8 cellular contexts compared by ENCODE assay signal in genomic region chr22:45290410-45290936, GRCh38. TPM values are rescaled to one million over a fixed set of nuclear protein-coding genes. Genes with fewer than 3 reads are reported as not detected.
DNase-seq lines count a peak whose midpoint lies in the region; ATAC-seq and TF ChIP-seq lines count a peak whose summit lies in the region.

No MANE protein-coding gene starts in this region.

- CTCF ChIA-PET in CD4-positive, alpha-beta T cell (lab: Charles Lee): no interaction called here

- peak overlapping the region; percentile 16; the same call in 1 of the 2 replicates for H2AFZ ChIP-seq in GM23248
- peak overlapping the region; percentile 62 for H2AFZ ChIP-seq in fibroblast of lung (ENCODE audit: low read length)

- no peaks in the 10 kb centered on the region for H3K27me3 Mint-ChIP-seq in CD4-positive, alpha-beta T cell

- POLR2A ChIA-PET in CD4-positive, alpha-beta T cell (lab: Charles Lee): no interaction called here

- in situ Hi-C loops in GM23248 (cut with MboI): no loop called here

- 0 out of 2 replicates have a peak overlapping the region, but pooled peaks have one; percentile 5 for H3K9ac ChIP-seq in GM23248
- H3K9ac ChIP-seq in fibroblast of lung (ENCODE audit: insufficient read depth, low read length): no peak overlapping the region

- H3K36me3 Mint-ChIP-seq in CD4-positive, alpha-beta T cell (ENCODE audit: low read depth): no peaks in the 10 kb centered on the region

- H3K4me3 ChIP-seq in GM23248 (peak overlapping the region; percentile 2; the same call in 1 of the 2 replicates), fibroblast of lung (replicated peaks in 1 of 4; ENCODE audit: control extremely low read depth in 1 of 4, insufficient read depth in 1 of 4, low read depth in 3 of 4, low read length in 4 of 4) (no peak overlapping the region), retinal pigment epithelial cell (ENCODE audit: low read length) (no peak overlapping the region)

- H3K9me3 ChIP-seq in GM23248 (ENCODE audit: low read depth) (no peaks in the 10 kb centered on the region), fibroblast of lung (ENCODE audit: control insufficient read depth, insufficient read depth, low read depth, low read length) (no peaks in the 10 kb centered on the region)
- H3K9me3 ChIP-seq in CD4-positive, alpha-beta T cell (ENCODE audit: control insufficient read depth, low read length): no peaks in the 10 kb centered on the region

- WGBS in GM23248 (ENCODE audit: low coverage in 1 of 2, low lambda C conversion rate in 2 of 2, missing lambda C conversion rate in 2 of 2), 2 experiments: 17 to 18% methylated on average over 16 to 17 of the region's 18 CpGs

- H3K9me3 Mint-ChIP-seq in CD4-positive, alpha-beta T cell: no peaks in the 10 kb centered on the region

- no peak overlapping the region for H3K4me3 Mint-ChIP-seq in CD4-positive, alpha-beta T cell

- H3K4me1 Mint-ChIP-seq in CD4-positive, alpha-beta T cell (ENCODE audit: low read depth): no peaks in the 10 kb centered on the region

- H3K27me3 ChIP-seq in GM23248 (replicated peaks; ENCODE audit: insufficient read depth) (peaks cover 13% of the 10 kb centered on the region), fibroblast of lung (ENCODE audit: control insufficient read depth, insufficient read depth, low read length) (peaks cover 31% of the 10 kb centered on the region)
- H3K27me3 ChIP-seq in CD4-positive, alpha-beta T cell (ENCODE audit: control insufficient read depth, insufficient read depth, low read length): no peaks in the 10 kb centered on the region

- DNase-seq in GM23248 (peak; percentile 88), NCI-H82 (lab: John Stamatoyannopoulos, UW) (peak; percentile 88), fibroblast of lung (ENCODE audit: low read depth in 2 of 2) (peak; percentile 54 to 64), retinal pigment epithelial cell (ENCODE audit: low read depth) (peak; percentile 77), omental fat pad (ENCODE audit: low spot score) (no peak)
- no peak for DNase-seq in CD4-positive, alpha-beta T cell

- H3K4me2 ChIP-seq in GM23248 (ENCODE audit: unreplicated experiment) (peak overlapping the region; percentile 36), fibroblast of lung (ENCODE audit: extremely low read depth, insufficient read depth, low read length) (peak overlapping the region; percentile 23)

- H4K20me1 ChIP-seq in GM23248 (ENCODE audit: insufficient read depth): no peaks in the 10 kb centered on the region
- no peaks in the 10 kb centered on the region for H4K20me1 ChIP-seq in fibroblast of lung (ENCODE audit: control insufficient read depth, extremely low read depth, insufficient read depth, low read length)

- H3K9me2 ChIP-seq in GM23248 (ENCODE audit: insufficient read depth): no peaks in the 10 kb centered on the region

- TF ChIP-seq CTCF in fibroblast of lung (conservative IDR thresholded peaks at IDR 0.05 in 1 of 2, IDR thresholded peaks at IDR 0.05 in 1 of 2; ENCODE audit: low read depth in 1 of 2, low read length in 2 of 2) (no peak), retinal pigment epithelial cell (conservative IDR thresholded peaks at IDR 0.05; ENCODE audit: low read depth, low read length) (no peak), omental fat pad (IDR thresholded peaks at IDR 0.05) (no peak)
- TF ChIP-seq CTCF in CD4-positive, alpha-beta T cell (IDR thresholded peaks at IDR 0.05): no peak

- H3K4me1 ChIP-seq in GM23248 (ENCODE audit: insufficient read depth) (no peaks in the 10 kb centered on the region), fibroblast of lung (ENCODE audit: control insufficient read depth, extremely low read depth, insufficient read depth, low read length) (peaks cover 3% of the 10 kb centered on the region)

- no peak overlapping the region for H3K27ac Mint-ChIP-seq in CD4-positive, alpha-beta T cell

- H3F3A ChIP-seq in GM23248 (ENCODE audit: insufficient read depth): no peaks in the 10 kb centered on the region

- H3K79me2 ChIP-seq in GM23248 (ENCODE audit: insufficient read depth) (no peaks in the 10 kb centered on the region), fibroblast of lung (ENCODE audit: control insufficient read depth, insufficient read depth, low read length) (no peaks in the 10 kb centered on the region)

- ATAC-seq in HG02870 (IDR thresholded peaks at IDR 0.05; ENCODE audit: unreplicated experiment) (no peak), HG03432 (IDR thresholded peaks at IDR 0.05; ENCODE audit: unreplicated experiment) (no peak), omental fat pad (ENCODE audit: low FRiP score) (no peak)
- no peak for ATAC-seq in CD4-positive, alpha-beta T cell (ENCODE audit: poor library complexity)

- H3K27ac ChIP-seq in GM23248 (no peak overlapping the region), fibroblast of lung (ENCODE audit: insufficient read depth, low read length) (no peak overlapping the region)
- H3K27ac ChIP-seq in CD4-positive, alpha-beta T cell (ENCODE audit: low read depth, low read length): no peak overlapping the region

- H3K36me3 ChIP-seq in GM23248 (ENCODE audit: low read depth) (no peaks in the 10 kb centered on the region), fibroblast of lung (ENCODE audit: control insufficient read depth, insufficient read depth, low read length) (no peaks in the 10 kb centered on the region)

- intact Hi-C loops in CD4-positive, alpha-beta T cell (cut with DNase I, micrococcal nuclease): loop anchor here in 1 of 2 experiments (10.0 kb wide), 1 partner anchor 64 kb away; no protein-coding TSS in a partner anchor

RNA-seq across cellular contexts. Expression of gene UPK3A, which starts 5.7 kb away (rescaled TPM):
- total RNA-seq in GM23248 (2014; rRNA removed; shearing (Covaris generic)): not detected in 2 replicates
- polyA plus RNA-seq in GM23248 (2016; fragmentation: Nextera tagmentation; extraction: Ambion mirVana) (not detected in 2 replicates), fibroblast of lung (not detected in 2 replicates)
- total RNA-seq in fibroblast of lung (not detected in 2 replicates), omental fat pad (not detected)
- polyA plus RNA-seq in fibroblast of lung (2012): not detected in 2 replicates
- not detected in 2 replicates for polyA minus RNA-seq in fibroblast of lung (ENCODE audit: low replicate concordance)
- total RNA-seq in CD4-positive, alpha-beta T cell: not detected

RNA-seq across cellular contexts. Expression of gene FAM118A, which starts 19.3 kb away (rescaled TPM):
- total RNA-seq in GM23248 (2014; rRNA removed; shearing (Covaris generic)): 5.2 and 11.1 TPM in 2 replicates
- polyA plus RNA-seq in GM23248 (2016; fragmentation: Nextera tagmentation; extraction: Ambion mirVana) (8.0 and 8.5 TPM in 2 replicates), fibroblast of lung (18.0 and 27.0 TPM in 2 replicates)
- total RNA-seq in fibroblast of lung (16.5 and 23.4 TPM in 2 replicates), omental fat pad (10 to 100 TPM; 16.9 to 59.0 (median 33.7) TPM)
- polyA plus RNA-seq in fibroblast of lung (2012): 12.6 and 15.4 TPM in 2 replicates
- polyA minus RNA-seq in fibroblast of lung (ENCODE audit: low replicate concordance): 5.0 and 13.8 TPM in 2 replicates
- 100 to 1,000 TPM; 159 to 161 TPM for total RNA-seq in CD4-positive, alpha-beta T cell

RNA-seq across cellular contexts. Expression of gene KIAA0930, which starts 49.8 kb away (rescaled TPM):
- 49.2 and 50.9 TPM in 2 replicates for total RNA-seq in GM23248 (2014; rRNA removed; shearing (Covaris generic))
- polyA plus RNA-seq in GM23248 (2016; fragmentation: Nextera tagmentation; extraction: Ambion mirVana) (8.5 and 8.6 TPM in 2 replicates), fibroblast of lung (28.2 and 38.2 TPM in 2 replicates)
- total RNA-seq in fibroblast of lung (20.5 and 30.9 TPM in 2 replicates), omental fat pad (10 to 100 TPM; 27.4 to 58.8 (median 50.2) TPM)
- polyA plus RNA-seq in fibroblast of lung (2012): 27.0 and 40.8 TPM in 2 replicates
- polyA minus RNA-seq in fibroblast of lung (ENCODE audit: low replicate concordance): 31.9 and 49.4 TPM in 2 replicates
- total RNA-seq in CD4-positive, alpha-beta T cell: 1 to 10 TPM; 6.7 to 7.4 TPM

Comparison
In these comparisons a context has a peak if more than half of its experiments do, and no peak if none do; other contexts are left out.
1. DNase-seq: peak in GM23248 (single experiment), NCI-H82 (single experiment), fibroblast of lung (2 of 2) and retinal pigment epithelial cell (single experiment); none in CD4-positive, alpha-beta T cell (0 of 10) and omental fat pad (single experiment).